In the genomic region with DNA sequence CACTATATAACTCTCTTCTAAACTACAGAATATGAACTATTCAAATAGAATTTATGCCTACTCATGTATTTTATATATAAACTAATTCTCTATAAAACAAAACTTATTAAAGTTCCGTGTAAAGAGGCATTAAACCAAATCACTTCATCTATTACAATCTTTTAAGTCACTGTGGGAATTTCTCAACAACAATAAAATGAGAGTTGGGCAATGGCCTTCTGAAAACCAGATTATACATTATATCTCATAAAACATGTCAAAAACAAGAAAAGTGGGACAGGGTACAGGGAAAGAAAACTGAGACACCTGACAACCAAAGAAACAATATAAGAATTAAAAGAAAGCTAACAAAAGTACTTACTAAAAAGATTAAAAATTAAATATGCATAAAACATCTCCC, we compare ENCODE assay signal across 19 cellular contexts.
DNase-seq lines count a peak whose midpoint lies in the region; ATAC-seq and TF ChIP-seq lines count a peak whose summit lies in the region.
"Had no signal": no experiment of that assay in that cellular context is flagged by ENCODE, and none has a peak within 500 bp of the region (broad histone marks: within the 10 kb centered on the region; RNA-seq: fewer than 3 reads in every experiment).

No MANE protein-coding gene starts in this region.

- CTCF ChIA-PET in A673 (lab: Charles Lee) (no interaction called here), BJ (lab: Yijun Ruan, JAX) (no interaction called here)

- ATAC-seq in GM18505 (IDR thresholded peaks at IDR 0.05; ENCODE audit: unreplicated experiment): no peak
- no peak for ATAC-seq in HG03108 (IDR thresholded peaks at IDR 0.05; ENCODE audit: unreplicated experiment)
- no peak for ATAC-seq in lower lobe of right lung

- H3K9me3 ChIP-seq in A673 (ENCODE audit: low read depth, low read length, poor library complexity, severe bottlenecking): no peaks in the 10 kb centered on the region
- H3K9me3 ChIP-seq in SK-N-MC (ENCODE audit: low read depth, low read length): no peaks in the 10 kb centered on the region
- no peaks in the 10 kb centered on the region for H3K9me3 ChIP-seq in lower lobe of right lung
- H3K9me3 ChIP-seq: SJCRH30 had no signal

- H3K4me1 ChIP-seq in A673 (ENCODE audit: insufficient read depth, low read length, poor library complexity, severe bottlenecking): peaks cover 65% of the 10 kb centered on the region
- H3K4me1 ChIP-seq in lower lobe of right lung: peaks cover 7% of the 10 kb centered on the region

- peak overlapping the region; percentile 13 for H3K4me3 ChIP-seq in A673 (ENCODE audit: low read depth, low read length, poor library complexity, severe bottlenecking)
- no peak overlapping the region for H3K4me3 ChIP-seq in BJ (ENCODE audit: low read depth, low read length)
- H3K4me3 ChIP-seq in SK-N-MC: no peak overlapping the region
- no peak overlapping the region for H3K4me3 ChIP-seq in fibroblast of pulmonary artery (replicated peaks; ENCODE audit: low read depth, low read length)
- no peak overlapping the region for H3K4me3 ChIP-seq in lower lobe of right lung
- H3K4me3 ChIP-seq: SJCRH30 had no signal

- H3K27ac ChIP-seq in A673 (ENCODE audit: low read depth, low read length, poor library complexity, severe bottlenecking) (peak overlapping the region; percentile 83), SK-N-MC (peak overlapping the region; percentile 69; the same call in 1 of the 2 replicates), lower lobe of right lung (no peak overlapping the region)
- H3K27ac ChIP-seq: C4-2B, SJCRH30 had no signal

- TF ChIP-seq CTCF in A673 (conservative IDR thresholded peaks at IDR 0.05; ENCODE audit: low read depth, low read length) (no peak), BJ (IDR thresholded peaks at IDR 0.05; ENCODE audit: insufficient read depth, low read depth, low read length) (no peak), fibroblast of pulmonary artery (IDR thresholded peaks at IDR 0.05; ENCODE audit: low read length, missing control alignments) (no peak), lower lobe of right lung (IDR thresholded peaks at IDR 0.05) (no peak)

- DNase-seq in A673 (ENCODE audit: low spot score) (peak; percentile 38), BJ (ENCODE audit: low read depth) (peak; percentile 2), SK-N-MC (ENCODE audit: low read depth, low spot score) (no peak), fibroblast of pulmonary artery (ENCODE audit: low read depth) (peak; percentile 21), lower lobe of right lung (no peak)
- DNase-seq: AML-193, GDM1, MV-4-11, NCI-H1105 treated with DMSO at 0.1 percent for 48 hours, NCI-H1694, NCI-H2081, NCI-H2171, NCI-H446, NCI-H526, OCI-M1, SJCRH30 had no signal

- no TSS peak for BruUV-seq in A673 (replicated peaks; lab: Mats Ljungman, UMichigan)

- H3K9ac ChIP-seq in SK-N-MC (ENCODE audit: insufficient read length): no peak overlapping the region

- intact Hi-C loops in A673 (cut with micrococcal nuclease; ENCODE audit: unreplicated experiment) (no loop called here), lower lobe of right lung (cut with DNase I) (no loop called here)

- POLR2A ChIA-PET in A673 (lab: Charles Lee; ENCODE audit: low non-redundant PET) (no interaction called here), BJ (lab: Charles Lee) (no interaction called here)

- H3K36me3 ChIP-seq in A673 (ENCODE audit: insufficient read depth, low read length, poor library complexity, severe bottlenecking) (peaks cover 8% of the 10 kb centered on the region), BJ (ENCODE audit: control insufficient read depth, insufficient read depth, low read length) (no peaks in the 10 kb centered on the region), SK-N-MC (ENCODE audit: insufficient read depth, low read length) (peaks cover 17% of the 10 kb centered on the region), lower lobe of right lung (no peaks in the 10 kb centered on the region)

- TF ChIP-seq POLR2A in GM18505 (IDR thresholded peaks at IDR 0.05; ENCODE audit: borderline replicate concordance, extremely low read depth, insufficient read depth, insufficient read length): no peak

- no peaks in the 10 kb centered on the region for H3K27me3 ChIP-seq in A673 (replicated peaks; ENCODE audit: insufficient read depth, low read depth, low read length, poor library complexity)
- no peaks in the 10 kb centered on the region for H3K27me3 ChIP-seq in BJ (ENCODE audit: control insufficient read depth, insufficient read depth, low read length)
- H3K27me3 ChIP-seq in lower lobe of right lung (ENCODE audit: low read depth): no peaks in the 10 kb centered on the region
- H3K27me3 ChIP-seq: SJCRH30 had no signal

Comparison
In these comparisons a context has a peak if more than half of its experiments do, and no peak if none do; other contexts are left out.
1. DNase-seq: peak in A673 (single experiment), BJ (single experiment) and fibroblast of pulmonary artery (single experiment); none in SK-N-MC (single experiment) and lower lobe of right lung (single experiment).